ENCODE assay signal across 12 cellular contexts in the genomic region with DNA sequence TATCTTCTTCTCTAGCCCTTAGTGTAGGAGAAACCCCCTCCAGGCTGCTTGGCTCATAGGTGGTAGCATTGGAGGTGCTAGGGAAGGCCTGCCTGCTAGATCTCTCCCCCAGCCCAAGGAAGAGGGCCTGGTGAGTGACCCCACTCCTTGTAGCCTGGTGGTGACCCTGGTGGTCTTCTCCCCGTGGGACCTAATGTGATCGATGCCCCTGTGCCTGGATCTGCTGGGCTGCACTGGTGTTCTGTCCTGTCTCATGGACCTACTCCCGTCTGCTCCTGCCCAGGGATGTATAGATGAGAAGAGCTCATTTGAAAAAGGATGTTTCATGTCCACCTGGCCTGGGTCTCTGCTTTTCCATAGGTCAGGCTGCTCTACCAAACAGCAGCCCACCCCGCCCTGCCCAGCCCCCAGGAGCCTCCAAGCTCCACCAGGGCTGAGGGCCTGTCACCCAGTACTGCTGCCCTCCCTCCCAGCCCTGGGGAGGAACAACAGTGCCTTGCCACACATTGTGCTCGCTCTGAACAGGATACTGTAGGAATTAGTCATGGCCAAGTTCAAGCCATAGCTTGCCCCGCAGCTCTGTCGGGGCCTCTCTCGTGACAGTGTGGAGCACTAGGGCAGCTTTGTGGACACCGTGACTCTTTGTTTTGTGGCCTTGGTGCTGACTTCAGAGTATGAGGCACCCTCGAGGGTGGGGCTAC. TPM values are rescaled to one million over a fixed set of nuclear protein-coding genes. Genes with fewer than 3 reads are reported as not detected.
A peak's percentile ranks its signal among the peaks of the same experiment; 100 is the strongest.
DNase-seq lines count a peak whose midpoint lies in the region; ATAC-seq, FAIRE-seq and TF ChIP-seq lines count a peak whose summit lies in the region.
"Had no signal": no experiment of that assay in that cellular context is flagged by ENCODE, and none has a peak within 500 bp of the region (broad histone marks: within the 10 kb centered on the region; RNA-seq: fewer than 3 reads in every experiment).

No MANE protein-coding gene starts in this region.

- peak overlapping the region; percentile 71 to 85 (median 82) for H3K27ac ChIP-seq in esophagus squamous epithelium
- H3K27ac ChIP-seq: psoas muscle had no signal

- DNase-seq in ELR (ENCODE audit: low read depth) = peak; percentile 93
- peak; percentile 78 for DNase-seq in RCC 7860 (ENCODE audit: low spot score)
- no peak for DNase-seq in esophagus squamous epithelium (lab: John Stamatoyannopoulos, UW)
- peak; percentile 62 for DNase-seq in retinal pigment epithelial cell (ENCODE audit: low read depth)
- DNase-seq in activated CD4-positive, CD25-positive, alpha-beta regulatory T cell treated with anti-CD3 and anti-CD28 coated beads, Interleukin-2, amount 50 U/mL, for 72 hours = no peak
- DNase-seq: activated T-cell treated with anti-CD3 and anti-CD28 coated beads, Interleukin-2, amount 50 U/mL, for 24 hours; NCI-H524 treated with DMSO at 0.1 percent for 48 hours; psoas muscle had no signal

- FAIRE-seq in RCC 7860 (lab: Jason Lieb, UNC) = peak; percentile 52
- FAIRE-seq: K562 had no signal

- H3K4me3 ChIP-seq in esophagus squamous epithelium (peak overlapping the region in 3 of 4 donors; percentile 12 to 19 (median 15)), retinal pigment epithelial cell (ENCODE audit: low read length) (no peak overlapping the region)
- H3K4me3 ChIP-seq: K562, psoas muscle had no signal

- no peak for ATAC-seq in HG02763 (IDR thresholded peaks at IDR 0.05; ENCODE audit: unreplicated experiment)
- ATAC-seq in GM19023 (IDR thresholded peaks at IDR 0.05; ENCODE audit: unreplicated experiment) = no peak
- no peak for ATAC-seq in GM18861 (IDR thresholded peaks at IDR 0.05; ENCODE audit: unreplicated experiment)
- ATAC-seq: K562, psoas muscle had no signal

- peaks cover 0 to 38% (median 14%) of the 10 kb centered on the region in 3 donors for H3K4me1 ChIP-seq in esophagus squamous epithelium
- H3K4me1 ChIP-seq: psoas muscle had no signal

- H3K27me3 ChIP-seq in esophagus squamous epithelium = peaks cover 0 to 7% (median 0%) of the 10 kb centered on the region in 4 donors

- no peak for TF ChIP-seq CTCF in esophagus squamous epithelium (IDR thresholded peaks at IDR 0.05)
- TF ChIP-seq CTCF in retinal pigment epithelial cell (conservative IDR thresholded peaks at IDR 0.05; ENCODE audit: low read depth, low read length) = no peak

- intact Hi-C loops in esophagus squamous epithelium (cut with DNase I) = no loop called here

- no peaks in the 10 kb centered on the region for H3K9me3 ChIP-seq in esophagus squamous epithelium
- H3K9me3 ChIP-seq: psoas muscle had no signal

- TF ChIP-seq POLR2A in esophagus squamous epithelium (IDR thresholded peaks at IDR 0.05) = no peak

- peaks cover 0 to 23% (median 0%) of the 10 kb centered on the region in 3 donors for H3K36me3 ChIP-seq in esophagus squamous epithelium

- 40 to 46% methylated on average over 1 to 4 of the region's 10 CpGs for WGBS in esophagus squamous epithelium, 2 donors

RNA-seq across cellular contexts. Expression of gene SLC37A2, which starts 19.7 kb away (rescaled TPM):
- total RNA-seq in esophagus squamous epithelium = 10 to 100 TPM; 24.9 to 44.4 (median 29.4) TPM

RNA-seq across cellular contexts. Expression of gene TMEM218, which starts 28.7 kb away (rescaled TPM):
- 10 to 100 TPM in 3 of 4 donors, 1 to 10 TPM in 1; 7.5 to 17.3 (median 13.9) TPM for total RNA-seq in esophagus squamous epithelium

Comparison
In these comparisons a context has a peak if more than half of its experiments do, and no peak if none do; other contexts are left out.
1. DNase-seq: peak in ELR (single experiment), RCC 7860 (single experiment) and retinal pigment epithelial cell (single experiment); none in esophagus squamous epithelium (single experiment) and activated CD4-positive, CD25-positive, alpha-beta regulatory T cell treated with anti-CD3 and anti-CD28 coated beads, Interleukin-2, amount 50 U/mL, for 72 hours (single experiment).